20 cellular contexts compared by ENCODE assay signal in genomic region chr14:30551460-30551859, GRCh38. TPM values are rescaled to one million over a fixed set of nuclear protein-coding genes. Genes with fewer than 3 reads are reported as not detected.
DNase-seq lines count a peak whose midpoint lies in the region; ATAC-seq and TF ChIP-seq lines count a peak whose summit lies in the region.
"Had no signal": no experiment of that assay in that cellular context is flagged by ENCODE, and none has a peak within 500 bp of the region (broad histone marks: within the 10 kb centered on the region; RNA-seq: fewer than 3 reads in every experiment).

No MANE protein-coding gene starts in this region.

- DNase-seq in NCI-H2029 treated with DMSO at 0.1 percent for 48 hours (lab: John Stamatoyannopoulos, UW), result peak; percentile 73
- DNase-seq in PC-9, result no peak
- DNase-seq in kidney glomerular epithelial cell (lab: John Stamatoyannopoulos, UW), result peak; percentile 1
- DNase-seq in AG20443 (ENCODE audit: low spot score), result no peak
- DNase-seq in AG08396 (ENCODE audit: low spot score), result no peak
- DNase-seq: activated CD8-positive, alpha-beta memory T cell treated with anti-CD3 and anti-CD28 coated beads for 24 hours; anterior cingulate cortex; erythroblast; heart right ventricle; left cardiac atrium; NCI-H524 treated with DMSO at 0.1 percent for 48 hours; stimulated activated CD4-positive, alpha-beta T cell treated with anti-CD3 and anti-CD28 coated beads, Interleukin-4, amount 100 ng/mL, for 1 hour; stimulated activated CD8-positive, alpha-beta memory T cell treated with anti-CD3 and anti-CD28 coated beads, Interleukin-4, amount 100 ng/mL, for 48 hours; T-helper 1 cell; transverse colon had no signal

- H3K27me3 ChIP-seq in PC-9 (ENCODE audit: insufficient read depth, low read depth), result no peaks in the 10 kb centered on the region
- H3K27me3 ChIP-seq: BLaER1 treated with 17β-estradiol and CSF1 and Interleukin-3, amounts not matched to agents 10 nM and 100 nM; transverse colon had no signal

- no peak for TF ChIP-seq CTCF in HEK293 (tag by site-specific recombination; IDR thresholded peaks at IDR 0.05)
- TF ChIP-seq CTCF in PC-9 (conservative IDR thresholded peaks at IDR 0.05), result no peak

- no peaks in the 10 kb centered on the region for H3K79me2 ChIP-seq in PC-9 (ENCODE audit: low read depth)

- ATAC-seq in GM19351 (IDR thresholded peaks at IDR 0.05; ENCODE audit: unreplicated experiment) (no peak), GM21619 (IDR thresholded peaks at IDR 0.05; ENCODE audit: unreplicated experiment) (no peak)
- ATAC-seq: heart right ventricle, left cardiac atrium had no signal

- H3K36me3 ChIP-seq in HEK293 (ENCODE audit: control insufficient read depth in 2 of 2, insufficient read depth in 1 of 2, low read length in 2 of 2) (no peaks in the 10 kb centered on the region), PC-9 (ENCODE audit: low read depth) (no peaks in the 10 kb centered on the region)
- H3K36me3 ChIP-seq: BLaER1 treated with 17β-estradiol and CSF1 and Interleukin-3, amounts not matched to agents 10 nM and 100 nM; heart right ventricle; transverse colon had no signal

- H2AFZ ChIP-seq in PC-9, result no peak overlapping the region

- POLR2A ChIA-PET in HEK293 (lab: Yijun Ruan, JAX), result no interaction called here
- POLR2A ChIA-PET in PC-9 (lab: Charles Lee; ENCODE audit: unreplicated experiment), result no interaction called here

- H3K4me1 ChIP-seq in HEK293 (ENCODE audit: control insufficient read depth, insufficient read depth, low read length), result peaks cover 8% of the 10 kb centered on the region
- H3K4me1 ChIP-seq in PC-9 (replicated peaks; ENCODE audit: insufficient read depth), result peaks cover 50% of the 10 kb centered on the region
- H3K4me1 ChIP-seq: BLaER1 treated with 17β-estradiol and CSF1 and Interleukin-3, amounts not matched to agents 10 nM and 100 nM; heart right ventricle had no signal

- intact Hi-C loops in PC-9 (cut with micrococcal nuclease; ENCODE audit: unreplicated experiment), result no loop called here

- H3F3A ChIP-seq in PC-9 (ENCODE audit: insufficient read depth, low read depth), result peaks cover 36% of the 10 kb centered on the region

- H3K27ac ChIP-seq in HEK293 (ENCODE audit: extremely low read depth, low read depth, low read length) (no peak overlapping the region), PC-9 (peak overlapping the region; percentile 89)
- H3K27ac ChIP-seq: BLaER1 treated with 17β-estradiol and CSF1 and Interleukin-3, amounts not matched to agents 10 nM and 100 nM; coronary artery; heart right ventricle; transverse colon had no signal

- H3K4me2 ChIP-seq in PC-9, result peak overlapping the region; percentile 46
- H3K4me2 ChIP-seq: BLaER1 treated with 17β-estradiol and CSF1 and Interleukin-3, amounts not matched to agents 10 nM and 100 nM had no signal

- CTCF ChIA-PET in HEK293 (lab: Yijun Ruan, JAX), result no interaction called here
- CTCF ChIA-PET in PC-9 (lab: Charles Lee), result no interaction called here

- H3K4me3 ChIP-seq in HEK293 (ENCODE audit: low read depth, low read length) (no peak overlapping the region), PC-9 (no peak overlapping the region)
- H3K4me3 ChIP-seq: BLaER1 treated with 17β-estradiol and CSF1 and Interleukin-3, amounts not matched to agents 10 nM and 100 nM; coronary artery; heart right ventricle; transverse colon had no signal

- BruUV-seq in PC-9 (replicated peaks; lab: Mats Ljungman, UMichigan), result no TSS peak

- no peaks in the 10 kb centered on the region for H3K9me3 ChIP-seq in HEK293 (ENCODE audit: control insufficient read depth, insufficient read depth, low read depth, low read length)
- H3K9me3 ChIP-seq in PC-9 (ENCODE audit: insufficient read depth, low read depth), result no peaks in the 10 kb centered on the region
- H3K9me3 ChIP-seq: heart right ventricle, transverse colon had no signal

- no peaks in the 10 kb centered on the region for H3K9me2 ChIP-seq in PC-9 (ENCODE audit: insufficient read depth)

- no peaks in the 10 kb centered on the region for H4K20me1 ChIP-seq in PC-9 (ENCODE audit: insufficient read depth)
- H4K20me1 ChIP-seq: BLaER1 treated with 17β-estradiol and CSF1 and Interleukin-3, amounts not matched to agents 10 nM and 100 nM had no signal

TF ChIP-seq in HEK293, 187 proteins besides CTCF, POLR2A, EP300 and RAD21:
- TF ChIP-seq WT1 (tag by site-specific recombination; IDR thresholded peaks at IDR 0.05), result 0 out of 2 replicates have a peak, but pooled peaks have one; percentile 51
- TF ChIP-seq ZNF654 (tag by site-specific recombination; IDR thresholded peaks at IDR 0.05; ENCODE audit: low read depth), result no peak
- TF ChIP-seq ZNF48 (tag by site-specific recombination; IDR thresholded peaks at IDR 0.05), result no peak
- no peak for TF ChIP-seq ZNF292 (tag by site-specific recombination; IDR thresholded peaks at IDR 0.05; ENCODE audit: borderline replicate concordance, low read depth)
- TF ChIP-seq FEZF1 (tag by site-specific recombination; IDR thresholded peaks at IDR 0.05), result 0 out of 2 replicates have a peak, but pooled peaks have one; percentile 38
- TF ChIP-seq OSR2 (tag by site-specific recombination; IDR thresholded peaks at IDR 0.05), result peak; percentile 52; the same call in 1 of the 2 replicates
- no peak for TF ChIP-seq ZNF514 (tag by site-specific recombination; IDR thresholded peaks at IDR 0.05)
- TF ChIP-seq ZNF692 (tag by site-specific recombination; IDR thresholded peaks at IDR 0.05), result no peak
- TF ChIP-seq KLF17 (tag by site-specific recombination; IDR thresholded peaks at IDR 0.05), result no peak

RNA-seq across cellular contexts. Expression of gene G2E3, which starts 7.5 kb away (rescaled TPM):
- 21.1 and 28.0 TPM in 2 replicates for total RNA-seq in PC-9 (2021)

Comparison
In these comparisons a context has a peak if more than half of its experiments do, and no peak if none do; other contexts are left out.
1. DNase-seq: peak in NCI-H2029 treated with DMSO at 0.1 percent for 48 hours (single experiment) and kidney glomerular epithelial cell (single experiment); none in PC-9 (0 of 2), AG20443 (single experiment) and AG08396 (single experiment).